8 cellular contexts compared by ENCODE assay signal in the genomic region with DNA sequence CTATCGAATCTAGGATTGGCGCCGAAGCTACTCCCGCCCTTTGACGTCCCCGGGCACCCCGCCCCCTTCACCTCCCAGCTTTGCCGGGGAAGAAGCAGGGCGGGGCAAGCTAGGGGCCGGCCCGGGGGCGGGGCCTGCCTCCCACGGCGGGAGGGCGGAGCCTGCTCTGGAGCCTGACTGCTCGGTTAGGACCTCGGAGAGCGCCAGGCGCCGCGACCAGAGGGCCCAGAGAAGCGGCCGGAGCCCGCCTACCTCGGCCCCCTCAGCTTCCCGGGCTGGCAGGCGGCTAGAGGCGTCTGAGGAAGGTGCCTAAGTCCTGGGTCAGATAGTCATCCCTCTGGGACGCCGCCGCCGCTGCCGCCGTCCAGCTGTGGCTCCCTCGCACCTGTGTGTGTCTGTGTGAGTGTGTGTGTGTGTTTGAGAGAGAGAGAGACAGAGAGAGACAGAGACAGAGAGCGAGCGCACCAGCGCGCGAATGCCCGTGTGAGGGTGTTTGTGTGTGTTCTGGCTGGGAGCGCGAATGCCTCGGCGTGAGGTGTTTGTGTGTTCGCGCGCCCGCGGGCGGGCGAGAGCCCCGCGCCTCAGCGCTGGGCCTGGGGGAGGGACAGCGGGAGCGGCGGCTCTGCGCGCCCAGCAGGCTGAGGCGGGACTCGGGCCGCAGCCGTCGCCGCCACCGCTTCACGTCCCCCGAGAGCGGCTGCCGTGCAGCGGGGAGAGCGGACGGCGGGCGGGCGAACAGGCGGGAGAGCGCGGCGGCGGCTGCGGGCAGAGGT. TPM values are rescaled to one million over a fixed set of nuclear protein-coding genes. Genes with fewer than 3 reads are reported as not detected.
DNase-seq lines count a peak whose midpoint lies in the region; ATAC-seq and TF ChIP-seq lines count a peak whose summit lies in the region.

Gene STXBP5L, plus strand, starts transcription at position 176 of the 773 bp plus-strand sequence. CDS start 1,374 bp downstream, outside the sequence.

- H3K27me3 ChIP-seq in right atrium auricular region (peaks cover 0 to 4% of the 10 kb centered on the region in 2 donors), prostate gland (replicated peaks; ENCODE audit: insufficient read depth) (no peaks in the 10 kb centered on the region)

- WGBS in prostate gland: 1% methylated on average over 45 of the region's 83 CpGs

- TF ChIP-seq CTCF in OCI-LY7 (conservative IDR thresholded peaks at IDR 0.05; ENCODE audit: low read length): no peak
- TF ChIP-seq CTCF in right atrium auricular region (IDR thresholded peaks at IDR 0.05): no peak
- no peak for TF ChIP-seq CTCF in prostate gland (IDR thresholded peaks at IDR 0.05)

- H3K27ac ChIP-seq in OCI-LY7 (ENCODE audit: low read depth, low read length, poor library complexity, severe bottlenecking): peak within 1 kb of the TSS; percentile 74
- H3K27ac ChIP-seq in right atrium auricular region: no peak within 1 kb of the TSS
- H3K27ac ChIP-seq in prostate gland: peak within 1 kb of the TSS; percentile 58 to 63

- no TSS peak for BruUV-seq in OCI-LY7 (replicated peaks; lab: Mats Ljungman, UMichigan)

- 0 out of 2 replicates have a peak, but pooled peaks cover 3% of the 10 kb centered on the region for H3K79me2 ChIP-seq in OCI-LY7 (ENCODE audit: insufficient read depth, low read depth, low read length)

- peak; percentile 79 for TF ChIP-seq POLR2A in prostate gland (IDR thresholded peaks at IDR 0.05)

- no peaks in the 10 kb centered on the region for H3K9me3 ChIP-seq in OCI-LY7 (ENCODE audit: low read length)
- H3K9me3 ChIP-seq in right atrium auricular region: no peaks in the 10 kb centered on the region
- no peaks in the 10 kb centered on the region for H3K9me3 ChIP-seq in prostate gland

- intact Hi-C loops in OCI-LY7 (cut with micrococcal nuclease; ENCODE audit: unreplicated experiment) (loop anchor here (2.0 to 5.0 kb wide), 2 partner anchors 107 to 166 kb away; partner anchors contain the start of genes GTF2E1 and RABL3), prostate gland (cut with DNase I) (loop anchor here (5.0 kb wide), 1 partner anchor 166 kb away; the partner anchor contains the start of genes GTF2E1 and RABL3)

- H3K4me3 ChIP-seq in OCI-LY7 (ENCODE audit: low read depth, low read length, poor library complexity, severe bottlenecking) (peak within 1 kb of the TSS; percentile 74), right atrium auricular region (peak within 1 kb of the TSS; percentile 21 to 52), prostate gland (peak within 1 kb of the TSS; percentile 41 to 42)

- H4K20me1 ChIP-seq in OCI-LY7 (ENCODE audit: insufficient read depth, low read length): no peaks in the 10 kb centered on the region

- CTCF ChIA-PET in OCI-LY7 (lab: Charles Lee; ENCODE audit: unreplicated experiment): no interaction called here

- peak within 1 kb of the TSS; percentile 73 for H3K4me2 ChIP-seq in OCI-LY7 (ENCODE audit: low read length)

- POLR2A ChIA-PET in OCI-LY7 (lab: Charles Lee): interaction anchor here (1.0 kb wide), 1 partner anchor 167 kb away, joined by 3 read pairs; no protein-coding TSS in a partner anchor

- no peaks in the 10 kb centered on the region for H3K9me2 ChIP-seq in OCI-LY7 (ENCODE audit: insufficient read depth, low read length)

- H3K4me1 ChIP-seq in OCI-LY7 (ENCODE audit: insufficient read depth, low read length, poor library complexity, severe bottlenecking) (no peaks in the 10 kb centered on the region), right atrium auricular region (peaks cover 0 to 24% of the 10 kb centered on the region in 2 donors), prostate gland (replicated peaks) (no peaks in the 10 kb centered on the region)

- no peaks in the 10 kb centered on the region for H3K36me3 ChIP-seq in OCI-LY7 (ENCODE audit: insufficient read depth, low read length)
- H3K36me3 ChIP-seq in right atrium auricular region: no peaks in the 10 kb centered on the region
- H3K36me3 ChIP-seq in prostate gland: no peaks in the 10 kb centered on the region

- peak within 1 kb of the TSS; percentile 78 for H2AFZ ChIP-seq in OCI-LY7 (ENCODE audit: low read length)

- ATAC-seq in GM19438 (IDR thresholded peaks at IDR 0.05; ENCODE audit: low read depth, unreplicated experiment) (peak; percentile 99), HG03460 (IDR thresholded peaks at IDR 0.05; ENCODE audit: unreplicated experiment) (peak; percentile 94)

- DNase-seq in D341Med (ENCODE audit: low spot score): peak; percentile 94
- DNase-seq in OCI-LY7 (ENCODE audit: low spot score): peak; percentile 89
- peak; percentile 63 for DNase-seq in amniotic epithelial cell (ENCODE audit: low read depth)
- DNase-seq in right atrium auricular region (ENCODE audit: low spot score): no peak
- peak; percentile 86 for DNase-seq in prostate gland (ENCODE audit: low spot score)
- DNase-seq in effector CD4-positive, alpha-beta T cell: no peak

RNA-seq across cellular contexts. Expression of gene STXBP5L, which starts in this region (rescaled TPM):
- total RNA-seq in OCI-LY7 (2014; rRNA removed; shearing (Covaris generic)): 2.1 and 2.7 TPM in 2 replicates
- total RNA-seq in OCI-LY7 (2022) (10.1 and 10.5 TPM in 2 replicates), right atrium auricular region (not detected), prostate gland (1 to 10 TPM; 2.6 to 4.8 TPM)

Comparison
In these comparisons a context has a peak if more than half of its experiments do, and no peak if none do; other contexts are left out.
1. DNase-seq: peak in D341Med (single experiment), OCI-LY7 (single experiment), amniotic epithelial cell (single experiment) and prostate gland (single experiment); none in right atrium auricular region (single experiment) and effector CD4-positive, alpha-beta T cell (single experiment).
2. H3K27ac ChIP-seq: peak in OCI-LY7 (single experiment) and prostate gland (2 of 2); none in right atrium auricular region (0 of 2).
3. Peak in every context shown above with its lines, with median percentiles within 50 percentile points of each other: H3K4me3 ChIP-seq.